In genomic region chr14:94673071-94673470, GRCh38 we compare ENCODE assay signal across 24 cellular contexts.
"Had no signal": no experiment of that assay in that cellular context is flagged by ENCODE, and none has a peak within 500 bp of the region (broad histone marks: within the 10 kb centered on the region; RNA-seq: fewer than 3 reads in every experiment).

No MANE protein-coding gene starts in this region.

- H3K4me3 ChIP-seq: K562, Peyer's patch, SJSA1 had no signal

- H3K27ac ChIP-seq: Peyer's patch, RWPE1, SJSA1 had no signal

- H3K4me3 Mint-ChIP-seq: activated naive CD4-positive, alpha-beta T cell treated with anti-CD3 and anti-CD28 coated beads for 36 hours; activated naive CD8-positive, alpha-beta T cell; activated T-cell treated with anti-CD3 and anti-CD28 coated beads, Interleukin-2, amount 50 U/mL, for 4 hours; activated T-helper 17 cell treated with anti-CD3 and anti-CD28 coated beads, Interleukin-2, amount 50 U/mL, for 72 hours; brain; T-helper 2 cell treated with Interferon-gamma antibody and Interleukin-4, amounts not matched to agents 5 μg/mL and 100 μg/mL, for 36 hours had no signal

- H3K4me1 Mint-ChIP-seq: activated T-helper 17 cell treated with anti-CD3 and anti-CD28 coated beads, Interleukin-2, amount 50 U/mL, for 72 hours had no signal

- H3K36me3 Mint-ChIP-seq: activated naive CD8-positive, alpha-beta T cell; brain had no signal

- H3K9me3 ChIP-seq: Peyer's patch, SJSA1 had no signal

- H3K36me3 ChIP-seq: Peyer's patch, SJSA1 had no signal

- H3K9me3 Mint-ChIP-seq: activated naive CD4-positive, alpha-beta T cell treated with anti-CD3 and anti-CD28 coated beads for 36 hours; activated T-cell treated with anti-CD3 and anti-CD28 coated beads, Interleukin-2, amount 50 U/mL, for 4 hours; activated T-helper 17 cell treated with anti-CD3 and anti-CD28 coated beads, Interleukin-2, amount 50 U/mL, for 72 hours; T-helper 2 cell treated with Interferon-gamma antibody and Interleukin-4, amounts not matched to agents 5 μg/mL and 100 μg/mL, for 36 hours had no signal

- H3K27ac Mint-ChIP-seq: activated naive CD4-positive, alpha-beta T cell treated with anti-CD3 and anti-CD28 coated beads for 36 hours; activated naive CD8-positive, alpha-beta T cell; activated T-helper 17 cell treated with anti-CD3 and anti-CD28 coated beads, Interleukin-2, amount 50 U/mL, for 72 hours; brain; T-helper 2 cell treated with Interferon-gamma antibody and Interleukin-4, amounts not matched to agents 5 μg/mL and 100 μg/mL, for 36 hours had no signal

- ATAC-seq: activated CD4-positive, CD25-positive, alpha-beta regulatory T cell treated with anti-CD3 and anti-CD28 coated beads, Interleukin-2, amount 50 U/mL, for 24 hours; activated T-cell treated with anti-CD3 and anti-CD28 coated beads, Interleukin-2, amount 50 U/mL, for 4 hours; activated T-helper 17 cell treated with anti-CD3 and anti-CD28 coated beads, Interleukin-2, amount 50 U/mL, for 72 hours; K562; SK-N-SH treated with all-trans-retinoic acid at 6 μM for 48 hours had no signal

- H3K27me3 ChIP-seq: Peyer's patch, SJSA1 had no signal

- DNase-seq: activated CD4-positive, alpha-beta T cell treated with anti-CD3 and anti-CD28 coated beads for 4 hours; activated gamma-delta T cell; activated naive CD4-positive, alpha-beta T cell treated with anti-CD3 and anti-CD28 coated beads for 36 hours; activated T-cell treated with anti-CD3 and anti-CD28 coated beads, Interleukin-2, amount 50 U/mL, for 4 hours; amygdala; Karpas-422; MM.1S; NCI-H1105; NCI-H1436; NCI-H187; NCI-H2081; NCI-H510A treated with DMSO at 0.1 percent for 48 hours; Peyer's patch; SHP77; SW 1271 had no signal

- H3K4me1 ChIP-seq: Peyer's patch had no signal
